In genomic region chr7:29604052-29604451, GRCh38 we compare ENCODE assay signal across 37 cellular contexts. TPM values are rescaled to one million over a fixed set of nuclear protein-coding genes. Genes with fewer than 3 reads are reported as not detected.
"Had no signal": no experiment of that assay in that cellular context is flagged by ENCODE, and none has a peak within 500 bp of the region (broad histone marks: within the 10 kb centered on the region; RNA-seq: fewer than 3 reads in every experiment).

No MANE protein-coding gene starts in this region.

- H3K27ac Mint-ChIP-seq: activated B cell treated with CpG ODN at 0.5 μM for 24 hours; activated CD4-positive, alpha-beta memory T cell treated with anti-CD3 and anti-CD28 coated beads for 36 hours; activated CD4-positive, alpha-beta T cell treated with anti-CD3 and anti-CD28 coated beads, Interleukin-2, amount 10 ng/mL, durations not matched to agents 24 days and 14 days; activated CD8-positive, alpha-beta T cell treated with anti-CD3 and anti-CD28 coated beads for 36 hours; activated naive CD4-positive, alpha-beta T cell treated with anti-CD3 and anti-CD28 coated beads for 36 hours; activated naive CD4-positive, alpha-beta T cell treated with anti-CD3 and anti-CD28 coated beads, Interleukin-2, amount 50 U/mL, for 72 hours; activated naive CD8-positive, alpha-beta T cell treated with anti-CD3 and anti-CD28 coated beads for 36 hours; activated T-cell treated with anti-CD3 and anti-CD28 coated beads, Interleukin-2, amount 50 U/mL, for 72 hours; activated T-helper 1 cell treated with anti-CD3 and anti-CD28 coated beads, Interleukin-12 subunit alpha, Interleukin-12 subunit beta, Interleukin-2, Interleukin-4 antibody, amounts not matched to agents 30 ng/mL and 10 ng/mL and 1 ng/mL, durations not matched to agents 14 hours and 24 hours and 36 hours; activated T-helper 17 cell treated with anti-CD3 and anti-CD28 coated beads, Interleukin-2, amount 50 U/mL, for 72 hours; T-helper 1 cell treated with Interleukin-12 subunit alpha and Interleukin-12 subunit beta and Interleukin-4 antibody, amounts not matched to agents 30 μg/mL and 1 μg/mL, for 36 hours; T-helper 2 cell treated with Interferon-gamma antibody and Interleukin-4, amounts not matched to agents 5 μg/mL and 100 μg/mL, for 36 hours had no signal

- H3K9me3 ChIP-seq: adrenal gland, body of pancreas, breast epithelium had no signal

- H3K4me3 Mint-ChIP-seq: activated B cell treated with CpG ODN at 0.5 μM for 24 hours; activated CD4-positive, alpha-beta memory T cell treated with anti-CD3 and anti-CD28 coated beads for 36 hours; activated CD4-positive, alpha-beta T cell treated with anti-CD3 and anti-CD28 coated beads, Interleukin-2, amount 10 ng/mL, durations not matched to agents 24 days and 14 days; activated CD8-positive, alpha-beta T cell treated with anti-CD3 and anti-CD28 coated beads for 36 hours; activated naive CD4-positive, alpha-beta T cell treated with anti-CD3 and anti-CD28 coated beads for 36 hours; activated naive CD8-positive, alpha-beta T cell treated with anti-CD3 and anti-CD28 coated beads for 36 hours; activated T-cell treated with anti-CD3 and anti-CD28 coated beads, Interleukin-2, amount 50 U/mL, for 4 hours; activated T-cell treated with anti-CD3 and anti-CD28 coated beads, Interleukin-2, amount 50 U/mL, for 72 hours; activated T-helper 1 cell treated with anti-CD3 and anti-CD28 coated beads, Interleukin-12 subunit alpha, Interleukin-12 subunit beta, Interleukin-2, Interleukin-4 antibody, amounts not matched to agents 30 ng/mL and 10 ng/mL and 1 ng/mL, durations not matched to agents 14 hours and 24 hours and 36 hours; activated T-helper 17 cell treated with anti-CD3 and anti-CD28 coated beads, Interleukin-2, amount 50 U/mL, for 72 hours; T-helper 1 cell treated with Interleukin-12 subunit alpha and Interleukin-12 subunit beta and Interleukin-4 antibody, amounts not matched to agents 30 μg/mL and 1 μg/mL, for 36 hours; T-helper 2 cell treated with Interferon-gamma antibody and Interleukin-4, amounts not matched to agents 5 μg/mL and 100 μg/mL, for 36 hours had no signal

- H3K9me3 Mint-ChIP-seq: activated B cell treated with CpG ODN at 0.5 μM for 24 hours; activated CD4-positive, alpha-beta T cell treated with anti-CD3 and anti-CD28 coated beads, Interleukin-2, amount 10 ng/mL, durations not matched to agents 24 days and 14 days; activated CD8-positive, alpha-beta T cell treated with anti-CD3 and anti-CD28 coated beads for 36 hours; activated T-helper 1 cell treated with anti-CD3 and anti-CD28 coated beads, Interleukin-12 subunit alpha, Interleukin-12 subunit beta, Interleukin-2, Interleukin-4 antibody, amounts not matched to agents 30 ng/mL and 10 ng/mL and 1 ng/mL, durations not matched to agents 14 hours and 24 hours and 36 hours; activated T-helper 17 cell treated with anti-CD3 and anti-CD28 coated beads, Interleukin-2, amount 50 U/mL, for 72 hours; T-helper 1 cell treated with Interleukin-12 subunit alpha and Interleukin-12 subunit beta and Interleukin-4 antibody, amounts not matched to agents 30 μg/mL and 1 μg/mL, for 36 hours; T-helper 2 cell treated with Interferon-gamma antibody and Interleukin-4, amounts not matched to agents 5 μg/mL and 100 μg/mL, for 36 hours had no signal

- DNase-seq: activated B cell treated with CpG ODN at 0.5 μM for 24 hours; activated CD4-positive, alpha-beta memory T cell treated with anti-CD3 and anti-CD28 coated beads for 36 hours; activated CD4-positive, alpha-beta T cell treated with anti-CD3 and anti-CD28 coated beads for 4 hours; activated CD4-positive, alpha-beta T cell treated with anti-CD3 and anti-CD28 coated beads, Interleukin-2, amount 50 U/mL, for 1 hour; activated CD4-positive, alpha-beta T cell treated with anti-CD3 and anti-CD28 coated beads, Interleukin-2, amount 50 U/mL, for 4 hours; activated CD4-positive, CD25-positive, alpha-beta regulatory T cell treated with anti-CD3 and anti-CD28 coated beads, Interleukin-2, amount 50 U/mL, for 72 hours; activated CD8-positive, alpha-beta memory T cell treated with anti-CD3 and anti-CD28 coated beads, Interleukin-2, amount 50 U/mL, for 4 hours; activated CD8-positive, alpha-beta T cell treated with anti-CD3 and anti-CD28 coated beads for 36 hours; activated effector memory CD4-positive, alpha-beta T cell treated with anti-CD3 and anti-CD28 coated beads, Interleukin-2, amount 50 U/mL, for 16 hours; activated gamma-delta T cell treated with Interleukin-2 at 50 U/mL for 16 hours; activated naive CD4-positive, alpha-beta T cell; activated naive CD4-positive, alpha-beta T cell treated with anti-CD3 and anti-CD28 coated beads for 36 hours; activated naive CD4-positive, alpha-beta T cell treated with anti-CD3 and anti-CD28 coated beads, Interleukin-2, amount 50 U/mL, for 16 hours; activated naive CD8-positive, alpha-beta T cell treated with anti-CD3 and anti-CD28 coated beads for 36 hours; activated T-cell treated with anti-CD3 and anti-CD28 coated beads for 4 hours; activated T-cell treated with anti-CD3 and anti-CD28 coated beads, Interleukin-2, amount 50 U/mL, for 1 hour; activated T-cell treated with anti-CD3 and anti-CD28 coated beads, Interleukin-2, amount 50 U/mL, for 4 hours; activated T-cell treated with anti-CD3 and anti-CD28 coated beads, Interleukin-2, amount 50 U/mL, for 72 hours; adrenal gland; amniotic stem cell; aorta; body of pancreas; brain microvascular endothelial cell; central memory CD4-positive, alpha-beta T cell; T-helper 2 cell; T-helper 9 cell had no signal

- ATAC-seq: activated CD8-positive, alpha-beta T cell treated with anti-CD3 and anti-CD28 coated beads for 36 hours; activated naive CD4-positive, alpha-beta T cell treated with anti-CD3 and anti-CD28 coated beads, Interleukin-2, amount 50 U/mL, for 72 hours; activated T-cell treated with anti-CD3 and anti-CD28 coated beads, Interleukin-2, amount 50 U/mL, for 4 hours; activated T-cell treated with anti-CD3 and anti-CD28 coated beads, Interleukin-2, amount 50 U/mL, for 72 hours; activated T-helper 17 cell treated with anti-CD3 and anti-CD28 coated beads, Interleukin-2, amount 50 U/mL, for 72 hours; body of pancreas had no signal

- H3K36me3 Mint-ChIP-seq: activated CD4-positive, alpha-beta memory T cell treated with anti-CD3 and anti-CD28 coated beads for 36 hours; activated naive CD4-positive, alpha-beta T cell treated with anti-CD3 and anti-CD28 coated beads, Interleukin-2, amount 50 U/mL, for 72 hours; activated naive CD8-positive, alpha-beta T cell treated with anti-CD3 and anti-CD28 coated beads for 36 hours had no signal

- H3K27me3 Mint-ChIP-seq: activated CD4-positive, alpha-beta T cell treated with anti-CD3 and anti-CD28 coated beads, Interleukin-2, amount 10 ng/mL, durations not matched to agents 24 days and 14 days had no signal

- H3K36me3 ChIP-seq: adrenal gland, brain microvascular endothelial cell, breast epithelium had no signal

- FAIRE-seq: astrocyte had no signal

- H3K27ac ChIP-seq: adrenal gland, body of pancreas, brain microvascular endothelial cell, breast epithelium, VCaP had no signal

- H3K4me1 Mint-ChIP-seq: activated B cell treated with CpG ODN at 0.5 μM for 24 hours; activated CD4-positive, alpha-beta T cell treated with anti-CD3 and anti-CD28 coated beads, Interleukin-2, amount 10 ng/mL, durations not matched to agents 24 days and 14 days; activated naive CD8-positive, alpha-beta T cell treated with anti-CD3 and anti-CD28 coated beads for 36 hours; activated T-helper 17 cell treated with anti-CD3 and anti-CD28 coated beads, Interleukin-2, amount 50 U/mL, for 72 hours had no signal

- H3K4me1 ChIP-seq: adrenal gland, breast epithelium had no signal

- H3K4me3 ChIP-seq: adrenal gland, body of pancreas, breast epithelium had no signal

- H3K27me3 ChIP-seq: adrenal gland, body of pancreas, brain microvascular endothelial cell, breast epithelium had no signal

RNA-seq across cellular contexts. Expression of gene PRR15, which starts 40.4 kb away (rescaled TPM):
- total RNA-seq: activated B cell treated with CpG ODN at 0.5 μM for 24 hours; activated CD4-positive, alpha-beta memory T cell treated with anti-CD3 and anti-CD28 coated beads for 36 hours; activated CD4-positive, alpha-beta T cell treated with anti-CD3 and anti-CD28 coated beads, Interleukin-2, amount 10 ng/mL, durations not matched to agents 24 days and 14 days; activated CD8-positive, alpha-beta memory T cell treated with anti-CD3 and anti-CD28 coated beads for 36 hours; activated CD8-positive, alpha-beta T cell treated with anti-CD3 and anti-CD28 coated beads for 36 hours; activated naive CD4-positive, alpha-beta T cell treated with anti-CD3 and anti-CD28 coated beads for 36 hours; activated naive CD4-positive, alpha-beta T cell treated with anti-CD3 and anti-CD28 coated beads, Interleukin-2, amount 50 U/mL, for 72 hours; activated naive CD8-positive, alpha-beta T cell treated with anti-CD3 and anti-CD28 coated beads for 36 hours; activated T-cell treated with anti-CD3 and anti-CD28 coated beads, Interleukin-2, amount 50 U/mL, for 72 hours; activated T-helper 1 cell treated with anti-CD3 and anti-CD28 coated beads, Interleukin-12 subunit alpha, Interleukin-12 subunit beta, Interleukin-2, Interleukin-4 antibody, amounts not matched to agents 30 ng/mL and 10 ng/mL and 1 ng/mL, durations not matched to agents 14 hours and 24 hours and 36 hours; activated T-helper 17 cell treated with anti-CD3 and anti-CD28 coated beads, Interleukin-2, amount 50 U/mL, for 72 hours; cerebellum had no signal
